In genomic region chr20:48453477-48454093, GRCh38 we compare ENCODE assay signal across 25 cellular contexts.
"Had no signal": no experiment of that assay in that cellular context is flagged by ENCODE, and none has a peak within 500 bp of the region (broad histone marks: within the 10 kb centered on the region; RNA-seq: fewer than 3 reads in every experiment).

No MANE protein-coding gene starts in this region.

- H3K4me3 ChIP-seq: coronary artery, esophagus muscularis mucosa, heart right ventricle, left lung, neural progenitor cell, prostate gland, right atrium auricular region, thyroid gland had no signal

- H3K4me3 Mint-ChIP-seq: naive thymus-derived CD4-positive, alpha-beta T cell; nephron; stimulated activated naive B cell treated with anti-CD40 and anti-IgM and Interleukin-4, amounts not matched to agents 10 μg/mL and 1 μg/mL and 100 μg/mL, for 72 hours; stimulated activated naive CD8-positive, alpha-beta T cell treated with anti-CD3 and anti-CD28 coated beads, Interleukin-15, amount 100 ng/mL, for 72 hours had no signal

- DNase-seq: dermis blood vessel endothelial cell; effector memory CD4-positive, alpha-beta T cell; foreskin keratinocyte; glutamatergic neuron; heart right ventricle; hippocampal formation; left cardiac atrium; left lung; mesenchymal stem cell; midbrain; naive thymus-derived CD4-positive, alpha-beta T cell; small intestine; stimulated activated CD4-positive, alpha-beta T cell treated with anti-CD3 and anti-CD28 coated beads, Interleukin-15, amount 100 ng/mL, for 24 hours; stimulated activated CD4-positive, alpha-beta T cell treated with anti-CD3 and anti-CD28 coated beads, Interleukin-2, amount 100 ng/mL, for 48 hours; stimulated activated naive B cell treated with anti-CD40 and anti-IgM and Interleukin-4, amounts not matched to agents 10 μg/mL and 1 μg/mL and 100 μg/mL, for 72 hours; stimulated activated naive CD8-positive, alpha-beta T cell treated with anti-CD3 and anti-CD28 coated beads, Interleukin-15, amount 100 ng/mL, for 72 hours; thyroid gland; trophoblast cell had no signal

- H3K36me3 ChIP-seq: esophagus muscularis mucosa, heart right ventricle, left lung, neural progenitor cell, prostate gland, right atrium auricular region, thyroid gland had no signal

- H3K4me1 Mint-ChIP-seq: naive thymus-derived CD4-positive, alpha-beta T cell; stimulated activated naive CD8-positive, alpha-beta T cell treated with anti-CD3 and anti-CD28 coated beads, Interleukin-15, amount 100 ng/mL, for 72 hours had no signal

- H3K36me3 Mint-ChIP-seq: naive thymus-derived CD4-positive, alpha-beta T cell; neural progenitor cell had no signal

- H3K9me3 Mint-ChIP-seq: stimulated activated naive CD8-positive, alpha-beta T cell treated with anti-CD3 and anti-CD28 coated beads, Interleukin-15, amount 100 ng/mL, for 72 hours had no signal

- H3K27ac ChIP-seq: coronary artery, esophagus muscularis mucosa, foreskin keratinocyte, heart right ventricle, left lung, neural progenitor cell, parathyroid adenoma, prostate gland, right atrium auricular region, thyroid gland had no signal

- H3K27me3 ChIP-seq: foreskin keratinocyte, neural progenitor cell, right atrium auricular region, thyroid gland had no signal

- H3K27ac Mint-ChIP-seq: naive thymus-derived CD4-positive, alpha-beta T cell; nephron; neural progenitor cell; stimulated activated naive B cell treated with anti-CD40 and anti-IgM and Interleukin-4, amounts not matched to agents 10 μg/mL and 1 μg/mL and 100 μg/mL, for 72 hours; stimulated activated naive CD8-positive, alpha-beta T cell treated with anti-CD3 and anti-CD28 coated beads, Interleukin-15, amount 100 ng/mL, for 72 hours had no signal

- H3K9me3 ChIP-seq: esophagus muscularis mucosa, heart right ventricle, left lung, prostate gland, right atrium auricular region, thyroid gland had no signal

- ATAC-seq: foreskin keratinocyte; heart right ventricle; left cardiac atrium; left lung; naive thymus-derived CD4-positive, alpha-beta T cell; stimulated activated naive B cell treated with anti-CD40 and anti-IgM and Interleukin-4, amounts not matched to agents 10 μg/mL and 1 μg/mL and 100 μg/mL, for 72 hours; stimulated activated naive CD8-positive, alpha-beta T cell treated with anti-CD3 and anti-CD28 coated beads, Interleukin-15, amount 100 ng/mL, for 72 hours had no signal

- H3K4me1 ChIP-seq: foreskin keratinocyte, heart right ventricle, left lung, prostate gland, right atrium auricular region, thyroid gland had no signal
